In the genomic region with DNA sequence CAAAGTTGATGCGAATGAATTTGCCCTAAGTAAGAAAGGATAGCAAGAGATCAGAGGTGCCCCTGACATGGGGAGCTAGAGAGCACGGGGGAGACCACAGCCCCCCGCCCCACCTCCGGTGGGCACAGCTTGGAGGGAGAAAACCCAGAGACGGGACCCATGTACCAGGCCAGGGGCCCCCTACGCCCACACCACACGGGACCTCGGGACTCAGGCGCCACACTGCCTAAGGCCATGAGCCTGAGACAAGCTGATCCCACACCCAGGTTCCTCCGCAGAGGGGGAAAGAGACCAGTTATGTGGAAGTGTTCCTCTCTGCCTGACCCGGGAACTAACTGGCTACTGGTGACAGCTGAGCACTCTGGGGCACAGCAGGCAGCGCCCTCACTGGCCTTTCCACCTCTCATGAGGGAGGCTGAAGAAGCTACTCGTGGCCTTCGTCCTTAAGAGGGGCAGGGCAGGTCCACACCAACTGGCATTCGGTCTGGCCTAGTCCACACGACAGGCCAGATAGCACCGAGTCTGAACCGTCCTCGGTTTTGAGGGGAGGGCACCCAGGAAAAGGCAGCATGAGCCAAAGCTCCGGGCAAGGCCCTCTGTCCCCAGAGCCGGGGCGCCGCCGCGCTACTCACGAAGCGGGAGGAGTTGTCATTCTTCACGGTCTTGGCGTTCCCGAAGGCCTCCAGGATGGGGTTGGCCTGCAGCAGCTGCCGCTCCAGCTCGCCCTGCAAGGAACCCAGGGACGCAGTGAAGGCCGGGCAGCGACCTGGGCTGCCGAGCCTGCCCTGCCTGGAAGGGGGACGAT, we compare ENCODE assay signal across 14 cellular contexts.
DNase-seq lines count a peak whose midpoint lies in the region; TF ChIP-seq lines count a peak whose summit lies in the region.
"Had no signal": no experiment of that assay in that cellular context is flagged by ENCODE, and none has a peak within 500 bp of the region (broad histone marks: within the 10 kb centered on the region; RNA-seq: fewer than 3 reads in every experiment).

No MANE protein-coding gene starts in this region.

- peaks cover 56 to 98% (median 67%) of the 10 kb centered on the region in 3 donors for H3K36me3 ChIP-seq in esophagus squamous epithelium
- H3K36me3 ChIP-seq in prostate gland: peaks cover 29 to 55% of the 10 kb centered on the region in 2 donors
- peaks cover 79% of the 10 kb centered on the region for H3K36me3 ChIP-seq in WERI-Rb-1

- POLR2A ChIA-PET in AG04450 (lab: Yijun Ruan, JAX): interaction anchor here (1.1 to 1.4 kb wide), 2 partner anchors 66 to 161 kb away, joined by 3 to 4 read pairs; a partner anchor contains a TSS

- H3K9me3 Mint-ChIP-seq in HFFc6 (peaks cover 19% of the 10 kb centered on the region), mesothelial cell of epicardium (no peaks in the 10 kb centered on the region)

- peaks cover 78% of the 10 kb centered on the region for H3K27me3 Mint-ChIP-seq in HFFc6 (ENCODE audit: insufficient read depth)
- H3K27me3 Mint-ChIP-seq in mesothelial cell of epicardium (ENCODE audit: low read depth): no peaks in the 10 kb centered on the region

- H3K4me3 Mint-ChIP-seq in HFFc6: peak overlapping the region; percentile 32; the same call in 1 of the 2 replicates
- H3K4me3 Mint-ChIP-seq in mesothelial cell of epicardium: no peak overlapping the region

- H3K36me3 Mint-ChIP-seq in HFFc6 (ENCODE audit: low read depth) (peaks cover 74% of the 10 kb centered on the region), mesothelial cell of epicardium (peaks cover 47% of the 10 kb centered on the region)

- H3K27me3 ChIP-seq in AG04450 (ENCODE audit: control insufficient read depth, insufficient read depth, low read length): no peaks in the 10 kb centered on the region
- no peaks in the 10 kb centered on the region for H3K27me3 ChIP-seq in esophagus squamous epithelium
- H3K27me3 ChIP-seq in prostate gland (replicated peaks; ENCODE audit: insufficient read depth): no peaks in the 10 kb centered on the region
- H3K27me3 ChIP-seq in WERI-Rb-1 (ENCODE audit: insufficient read depth, low read depth, severe bottlenecking): no peaks in the 10 kb centered on the region
- H3K27me3 ChIP-seq: brain microvascular endothelial cell had no signal

- intact Hi-C loops in esophagus squamous epithelium (cut with DNase I) (no loop called here), prostate gland (cut with DNase I) (no loop called here)

- CTCF ChIA-PET in AG04450 (lab: Charles Lee): interaction anchor here (0.8 to 4.7 kb wide), 3 partner anchors 20 to 164 kb away, joined by 3 to 25 read pairs (median 4); no protein-coding TSS in a partner anchor

- H3K9me3 ChIP-seq in AG04450 (ENCODE audit: control insufficient read depth, insufficient read depth, low read length) (no peaks in the 10 kb centered on the region; the same call in 1 of the 2 replicates), esophagus squamous epithelium (no peaks in the 10 kb centered on the region), prostate gland (no peaks in the 10 kb centered on the region), WERI-Rb-1 (ENCODE audit: severe bottlenecking) (no peaks in the 10 kb centered on the region)

- H3K27ac Mint-ChIP-seq in HFFc6 (peak overlapping the region; percentile 77), mesothelial cell of epicardium (no peak overlapping the region)

- H3K27ac ChIP-seq in AG04450 (ENCODE audit: low read depth, low read length): peak overlapping the region; percentile 82
- H3K27ac ChIP-seq in esophagus squamous epithelium: peak overlapping the region; percentile 92 to 100 (median 98)
- H3K27ac ChIP-seq in prostate gland: peak overlapping the region; percentile 94 to 96
- no peak overlapping the region for H3K27ac ChIP-seq in WERI-Rb-1
- H3K27ac ChIP-seq: C4-2B, KMS-11 had no signal

- H3K4me3 ChIP-seq in AG04450 (ENCODE audit: low read depth, low read length): no peak overlapping the region
- no peak overlapping the region for H3K4me3 ChIP-seq in esophagus squamous epithelium
- no peak overlapping the region for H3K4me3 ChIP-seq in prostate gland
- no peak overlapping the region for H3K4me3 ChIP-seq in WERI-Rb-1 (ENCODE audit: low read depth, low read length)

- TF ChIP-seq POLR2A in esophagus squamous epithelium (IDR thresholded peaks at IDR 0.05) (no peak), prostate gland (IDR thresholded peaks at IDR 0.05) (no peak)

- WGBS in esophagus squamous epithelium, 2 donors: 80 to 83% methylated on average over 9 to 14 of the region's 37 CpGs
- WGBS in prostate gland: 85% methylated on average over 37 of the region's 37 CpGs

- H3K4me1 Mint-ChIP-seq in HFFc6 (ENCODE audit: low read depth) (peaks cover 46% of the 10 kb centered on the region), mesothelial cell of epicardium (peaks cover 18% of the 10 kb centered on the region)

- DNase-seq in AG04450 (ENCODE audit: low read depth, low spot score) (no peak), HFFc6 (no peak), esophagus squamous epithelium (lab: John Stamatoyannopoulos, UW) (no peak), prostate gland (ENCODE audit: low spot score) (no peak), WERI-Rb-1 (no peak), mesothelial cell of epicardium (ENCODE audit: low spot score in 2 of 2, unreplicated experiment in 2 of 2) (no peak), NCI-H526 treated with DMSO at 0.1 percent for 48 hours (lab: John Stamatoyannopoulos, UW) (no peak), DMS79 treated with DMSO at 0.1 percent for 48 hours (lab: John Stamatoyannopoulos, UW) (no peak)
- DNase-seq: brain microvascular endothelial cell; NCI-H2029 treated with DMSO at 0.1 percent for 48 hours; stimulated activated CD4-positive, alpha-beta T cell treated with anti-CD3 and anti-CD28 coated beads, Interleukin-4, amount 100 ng/mL, for 4 hours; substantia nigra had no signal

- no peak for TF ChIP-seq CTCF in AG04450 (IDR thresholded peaks at IDR 0.05; ENCODE audit: low read depth, low read length)
- no peak for TF ChIP-seq CTCF in HFFc6 (IDR thresholded peaks at IDR 0.05)
- TF ChIP-seq CTCF in esophagus squamous epithelium (IDR thresholded peaks at IDR 0.05): no peak
- TF ChIP-seq CTCF in prostate gland (IDR thresholded peaks at IDR 0.05): no peak
- TF ChIP-seq CTCF in WERI-Rb-1 (IDR thresholded peaks at IDR 0.05; ENCODE audit: low read depth, low read length): no peak
- no peak for TF ChIP-seq CTCF in mesothelial cell of epicardium (IDR thresholded peaks at IDR 0.05; ENCODE audit: unreplicated experiment)

- H3K4me1 ChIP-seq in esophagus squamous epithelium: peaks cover 24 to 86% (median 46%) of the 10 kb centered on the region in 3 donors
- peaks cover 40% of the 10 kb centered on the region for H3K4me1 ChIP-seq in prostate gland (replicated peaks)
